ENCODE assay signal across 1 cellular context in genomic region chr17:82096709-82097186, GRCh38.
TF ChIP-seq lines count a peak whose summit lies in the region.

No MANE protein-coding gene starts in this region.

TF ChIP-seq in SK-N-SH, 30 proteins besides CTCF, POLR2A, EP300 and RAD21 (continued from another document):
- TF ChIP-seq, protein P1, sequence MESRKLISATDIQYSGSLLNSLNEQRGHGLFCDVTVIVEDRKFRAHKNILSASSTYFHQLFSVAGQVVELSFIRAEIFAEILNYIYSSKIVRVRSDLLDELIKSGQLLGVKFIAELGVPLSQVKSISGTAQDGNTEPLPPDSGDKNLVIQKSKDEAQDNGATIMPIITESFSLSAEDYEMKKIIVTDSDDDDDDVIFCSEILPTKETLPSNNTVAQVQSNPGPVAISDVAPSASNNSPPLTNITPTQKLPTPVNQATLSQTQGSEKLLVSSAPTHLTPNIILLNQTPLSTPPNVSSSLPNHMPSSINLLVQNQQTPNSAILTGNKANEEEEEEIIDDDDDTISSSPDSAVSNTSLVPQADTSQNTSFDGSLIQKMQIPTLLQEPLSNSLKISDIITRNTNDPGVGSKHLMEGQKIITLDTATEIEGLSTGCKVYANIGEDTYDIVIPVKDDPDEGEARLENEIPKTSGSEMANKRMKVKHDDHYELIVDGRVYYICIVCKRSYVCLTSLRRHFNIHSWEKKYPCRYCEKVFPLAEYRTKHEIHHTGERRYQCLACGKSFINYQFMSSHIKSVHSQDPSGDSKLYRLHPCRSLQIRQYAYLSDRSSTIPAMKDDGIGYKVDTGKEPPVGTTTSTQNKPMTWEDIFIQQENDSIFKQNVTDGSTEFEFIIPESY (IDR thresholded peaks at IDR 0.05; ENCODE audit: borderline replicate concordance, low read depth) = no peak
